1 cellular context compared by ENCODE assay signal in the genomic region with DNA sequence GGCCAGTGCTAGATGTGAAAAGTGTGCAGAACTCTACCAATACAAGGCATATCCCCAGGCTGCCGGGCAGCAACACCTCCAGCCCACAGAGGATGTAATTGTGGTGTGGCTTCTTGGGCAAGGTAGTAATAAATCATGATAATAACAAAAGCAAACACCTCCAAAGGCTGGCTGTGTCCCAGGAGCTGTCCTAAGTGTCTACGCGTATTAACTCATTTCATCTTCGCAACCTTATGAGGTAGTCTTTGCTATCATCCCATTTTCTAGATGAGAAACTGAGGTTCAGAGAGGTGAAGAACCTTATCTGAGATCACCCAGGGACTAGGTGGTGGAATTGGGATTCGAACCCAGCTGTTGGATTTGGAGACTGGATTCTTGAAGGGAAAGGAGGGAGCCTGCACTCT.
TF ChIP-seq lines count a peak whose summit lies in the region.

No MANE protein-coding gene starts in this region.

TF ChIP-seq in IMR-90, 13 proteins besides CTCF, POLR2A, EP300 and RAD21:
- TF ChIP-seq CHD1 (IDR thresholded peaks at IDR 0.05; ENCODE audit: low read depth, low read length) (no peak), BHLHE40 (IDR thresholded peaks at IDR 0.05; ENCODE audit: low read depth, low read length) (no peak), MAFK (IDR thresholded peaks at IDR 0.05; ENCODE audit: low read depth, low read length) (no peak), MXI1 (IDR thresholded peaks at IDR 0.05; ENCODE audit: borderline replicate concordance, low read depth, low read length) (no peak), CEBPB (IDR thresholded peaks at IDR 0.05; ENCODE audit: low read depth, low read length) (no peak), SMC3 (IDR thresholded peaks at IDR 0.05; ENCODE audit: low read depth, low read length) (no peak), RFX5 (IDR thresholded peaks at IDR 0.05; ENCODE audit: low read depth, low read length) (no peak), NFE2L2 (IDR thresholded peaks at IDR 0.05; ENCODE audit: low read depth, low read length) (no peak), FOS (IDR thresholded peaks at IDR 0.05; ENCODE audit: low read depth, low read length) (no peak)
- TF ChIP-seq, protein P1, sequence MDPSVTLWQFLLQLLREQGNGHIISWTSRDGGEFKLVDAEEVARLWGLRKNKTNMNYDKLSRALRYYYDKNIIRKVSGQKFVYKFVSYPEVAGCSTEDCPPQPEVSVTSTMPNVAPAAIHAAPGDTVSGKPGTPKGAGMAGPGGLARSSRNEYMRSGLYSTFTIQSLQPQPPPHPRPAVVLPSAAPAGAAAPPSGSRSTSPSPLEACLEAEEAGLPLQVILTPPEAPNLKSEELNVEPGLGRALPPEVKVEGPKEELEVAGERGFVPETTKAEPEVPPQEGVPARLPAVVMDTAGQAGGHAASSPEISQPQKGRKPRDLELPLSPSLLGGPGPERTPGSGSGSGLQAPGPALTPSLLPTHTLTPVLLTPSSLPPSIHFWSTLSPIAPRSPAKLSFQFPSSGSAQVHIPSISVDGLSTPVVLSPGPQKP (IDR thresholded peaks at IDR 0.05; ENCODE audit: borderline replicate concordance, low read depth, low read length): no peak
